Comparison of ENCODE assay signal across 10 cellular contexts in the genomic region with DNA sequence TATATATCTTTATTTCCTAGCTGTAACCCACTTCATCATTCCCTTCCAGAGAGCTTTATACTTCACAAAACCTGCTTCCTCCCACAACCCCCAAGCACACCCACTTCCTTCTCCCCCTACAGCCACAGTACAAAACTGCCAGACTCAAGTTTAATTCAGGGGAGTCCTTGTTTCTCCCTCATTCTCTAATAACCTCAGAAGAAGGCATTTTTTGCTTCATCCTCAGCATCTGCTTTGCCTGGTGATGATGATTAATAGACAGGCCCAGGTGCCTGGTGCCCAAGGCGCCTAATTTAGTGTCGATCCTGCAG.
DNase-seq lines count a peak whose midpoint lies in the region; ATAC-seq lines count a peak whose summit lies in the region.
"Had no signal": no experiment of that assay in that cellular context is flagged by ENCODE, and none has a peak within 500 bp of the region (broad histone marks: within the 10 kb centered on the region; RNA-seq: fewer than 3 reads in every experiment).

No MANE protein-coding gene starts in this region.

- ATAC-seq in GM18498 (IDR thresholded peaks at IDR 0.05; ENCODE audit: unreplicated experiment), result peak; percentile 66
- peak; percentile 45 for ATAC-seq in GM19467 (IDR thresholded peaks at IDR 0.05; ENCODE audit: unreplicated experiment)
- ATAC-seq in HG02970 (IDR thresholded peaks at IDR 0.05; ENCODE audit: low FRiP score, unreplicated experiment), result peak; percentile 44
- ATAC-seq: activated T-cell treated with anti-CD3 and anti-CD28 coated beads, Interleukin-2, amount 50 U/mL, for 72 hours had no signal

- DNase-seq in NCI-H69 (lab: John Stamatoyannopoulos, UW) (peak; percentile 45), NCI-H2196 treated with DMSO at 0.1 percent for 48 hours (lab: John Stamatoyannopoulos, UW; ENCODE audit: unreplicated experiment) (no peak), HPDE6-E6E7 (ENCODE audit: extremely low spot score) (no peak), COLO829 (ENCODE audit: low spot score) (no peak), NCI-H446 (lab: John Stamatoyannopoulos, UW) (no peak)
- DNase-seq: activated T-cell treated with anti-CD3 and anti-CD28 coated beads, Interleukin-2, amount 50 U/mL, for 72 hours; NCI-H1105 treated with DMSO at 0.1 percent for 48 hours had no signal
